Comparison of ENCODE assay signal across 7 cellular contexts in the genomic region with DNA sequence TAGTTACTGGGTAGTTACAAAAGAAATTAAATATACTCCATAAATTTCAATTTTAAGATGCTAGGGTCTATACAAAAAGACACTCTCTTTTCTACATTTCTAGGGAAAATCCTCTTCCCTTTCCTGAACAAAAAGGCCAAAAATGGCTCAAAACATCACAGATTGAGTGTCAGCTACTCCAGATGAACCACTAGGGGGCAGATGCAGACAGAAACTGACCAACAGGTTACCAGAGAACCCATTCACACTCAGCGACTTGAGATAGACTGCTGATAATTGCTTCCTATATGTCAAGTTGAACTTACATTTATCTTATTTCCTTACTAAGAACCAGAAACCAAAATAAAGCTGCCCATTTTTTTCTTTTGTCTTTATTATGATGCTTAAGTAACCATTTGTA.
DNase-seq lines count a peak whose midpoint lies in the region; ATAC-seq, FAIRE-seq and TF ChIP-seq lines count a peak whose summit lies in the region.

No MANE protein-coding gene starts in this region.

- H3K27me3 Mint-ChIP-seq in astrocyte (ENCODE audit: low read depth, unreplicated experiment) (peaks cover 2% of the 10 kb centered on the region), mesothelial cell of epicardium (ENCODE audit: low read depth) (no peaks in the 10 kb centered on the region)
- peaks cover 24% of the 10 kb centered on the region for H3K27me3 Mint-ChIP-seq in stimulated activated memory B cell treated with anti-CD40 and anti-IgM and Interleukin-4, amounts not matched to agents 10 μg/mL and 1 μg/mL and 100 μg/mL, for 72 hours

- H3K4me2 ChIP-seq in astrocyte (ENCODE audit: low read length) = no peak overlapping the region

- no peak for TF ChIP-seq EP300 in stomach (IDR thresholded peaks at IDR 0.05)

- no peak overlapping the region for H3K27ac Mint-ChIP-seq in astrocyte (ENCODE audit: unreplicated experiment)
- H3K27ac Mint-ChIP-seq in mesothelial cell of epicardium = no peak overlapping the region
- H3K27ac Mint-ChIP-seq in stimulated activated memory B cell treated with anti-CD40 and anti-IgM and Interleukin-4, amounts not matched to agents 10 μg/mL and 1 μg/mL and 100 μg/mL, for 72 hours = no peak overlapping the region

- H3K9me3 ChIP-seq in astrocyte (ENCODE audit: insufficient read depth, low read depth, low read length) = no peaks in the 10 kb centered on the region
- H3K9me3 ChIP-seq in stomach = peaks cover 0 to 6% (median 2%) of the 10 kb centered on the region in 4 donors

- intact Hi-C loops in stomach (cut with DNase I; ENCODE audit: low total_unique reads) = no loop called here

- H3K36me3 ChIP-seq in astrocyte (ENCODE audit: insufficient read depth, low read length) (no peaks in the 10 kb centered on the region), stomach (no peaks in the 10 kb centered on the region)

- H4K20me1 ChIP-seq in astrocyte (ENCODE audit: insufficient read depth, low read length) = no peaks in the 10 kb centered on the region

- H3K4me1 Mint-ChIP-seq in astrocyte (ENCODE audit: low read depth, unreplicated experiment) (no peaks in the 10 kb centered on the region), mesothelial cell of epicardium (no peaks in the 10 kb centered on the region)
- no peaks in the 10 kb centered on the region for H3K4me1 Mint-ChIP-seq in stimulated activated memory B cell treated with anti-CD40 and anti-IgM and Interleukin-4, amounts not matched to agents 10 μg/mL and 1 μg/mL and 100 μg/mL, for 72 hours

- H3K9ac ChIP-seq in astrocyte (ENCODE audit: low read length) = no peak overlapping the region

- FAIRE-seq in G401.6 (lab: Jason Lieb, UNC) (peak; percentile 80), astrocyte (lab: Jason Lieb, UNC) (no peak)

- no peaks in the 10 kb centered on the region for H3K79me2 ChIP-seq in astrocyte (ENCODE audit: insufficient read depth, low read length)

- H2AFZ ChIP-seq in astrocyte (ENCODE audit: low read depth, low read length) = no peak overlapping the region

- whole genome bisulfite sequencing in stomach, 5 donors = 8 to 43% (median 32%) methylated on average over 1 of the region's 1 CpG

- peak; percentile 47 for TF ChIP-seq CTCF in astrocyte (IDR thresholded peaks at IDR 0.05; ENCODE audit: insufficient read depth, low read depth, low read length)
- peak; percentile 33 for TF ChIP-seq CTCF in mesothelial cell of epicardium (IDR thresholded peaks at IDR 0.05; ENCODE audit: unreplicated experiment)
- peak in 2 of 7 experiments; percentile 7 to 25 for TF ChIP-seq CTCF in stomach (IDR thresholded peaks at IDR 0.05)

- H3K27ac ChIP-seq in astrocyte (ENCODE audit: low read depth, low read length) (no peak overlapping the region), stomach (no peak overlapping the region)

- H3K4me3 Mint-ChIP-seq in astrocyte (ENCODE audit: unreplicated experiment) (no peak overlapping the region), mesothelial cell of epicardium (no peak overlapping the region)
- no peak overlapping the region for H3K4me3 Mint-ChIP-seq in stimulated activated memory B cell treated with anti-CD40 and anti-IgM and Interleukin-4, amounts not matched to agents 10 μg/mL and 1 μg/mL and 100 μg/mL, for 72 hours

- H3K36me3 Mint-ChIP-seq in astrocyte (ENCODE audit: low read depth, unreplicated experiment) (no peaks in the 10 kb centered on the region), mesothelial cell of epicardium (no peaks in the 10 kb centered on the region)
- no peaks in the 10 kb centered on the region for H3K36me3 Mint-ChIP-seq in stimulated activated memory B cell treated with anti-CD40 and anti-IgM and Interleukin-4, amounts not matched to agents 10 μg/mL and 1 μg/mL and 100 μg/mL, for 72 hours

- DNase-seq in KBM-7 (peak; percentile 54), astrocyte (ENCODE audit: low read depth) (no peak), mesothelial cell of epicardium (ENCODE audit: low spot score in 2 of 2, unreplicated experiment in 2 of 2) (no peak), stomach (no peak)

- H3K4me1 ChIP-seq in astrocyte (ENCODE audit: insufficient read depth, low read length) = no peaks in the 10 kb centered on the region
- no peaks in the 10 kb centered on the region for H3K4me1 ChIP-seq in stomach

- no peak for TF ChIP-seq POLR2A in stomach (IDR thresholded peaks at IDR 0.05)

- H3K4me3 ChIP-seq in astrocyte (ENCODE audit: insufficient read depth, low read depth, low read length) = no peak overlapping the region
- no peak overlapping the region for H3K4me3 ChIP-seq in stomach

- no peaks in the 10 kb centered on the region for H3K9me3 Mint-ChIP-seq in astrocyte (ENCODE audit: unreplicated experiment)
- peaks cover 51% of the 10 kb centered on the region for H3K9me3 Mint-ChIP-seq in mesothelial cell of epicardium
- no peaks in the 10 kb centered on the region for H3K9me3 Mint-ChIP-seq in stimulated activated memory B cell treated with anti-CD40 and anti-IgM and Interleukin-4, amounts not matched to agents 10 μg/mL and 1 μg/mL and 100 μg/mL, for 72 hours

- in situ Hi-C loops in KBM-7 (cut with MboI; ENCODE audit: low pct_unique_long_range_greater_than_20kb, low sequenced_read_pairs) = no loop called here

- no peak for ATAC-seq in stimulated activated memory B cell treated with anti-CD40 and anti-IgM and Interleukin-4, amounts not matched to agents 10 μg/mL and 1 μg/mL and 100 μg/mL, for 72 hours
- no peak for ATAC-seq in GM21381 (IDR thresholded peaks at IDR 0.05; ENCODE audit: unreplicated experiment)

- no peaks in the 10 kb centered on the region for H3K27me3 ChIP-seq in astrocyte (ENCODE audit: insufficient read depth, low read length)
- H3K27me3 ChIP-seq in stomach = peaks cover 0 to 9% (median 0%) of the 10 kb centered on the region in 3 donors
